ENCODE assay signal across 18 cellular contexts in the genomic region with DNA sequence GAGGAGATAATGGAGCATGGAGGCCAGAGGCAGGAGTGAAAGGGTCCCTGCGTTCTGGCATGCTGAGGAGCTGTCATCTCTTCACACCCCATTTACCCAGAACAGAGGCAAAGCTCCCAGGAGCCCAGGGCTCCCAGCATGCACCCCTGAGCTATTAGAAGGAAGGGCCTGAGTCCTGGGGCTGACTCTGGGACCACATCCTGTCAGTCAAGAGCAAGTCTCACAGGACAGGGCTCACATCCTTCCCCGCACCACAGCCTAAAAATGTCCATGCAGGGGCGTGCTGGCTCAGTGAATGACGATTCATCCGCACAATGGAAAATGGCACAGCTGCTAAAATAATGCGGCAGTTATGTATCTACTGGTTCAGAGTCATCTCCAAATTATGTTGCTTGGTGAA. TPM values are rescaled to one million over a fixed set of nuclear protein-coding genes. Genes with fewer than 3 reads are reported as not detected.
DNase-seq lines count a peak whose midpoint lies in the region; ATAC-seq, FAIRE-seq and TF ChIP-seq lines count a peak whose summit lies in the region.
"Had no signal": no experiment of that assay in that cellular context is flagged by ENCODE, and none has a peak within 500 bp of the region (broad histone marks: within the 10 kb centered on the region; RNA-seq: fewer than 3 reads in every experiment).

No MANE protein-coding gene starts in this region.

- ATAC-seq in GM19043 (IDR thresholded peaks at IDR 0.05; ENCODE audit: low read depth, unreplicated experiment) (peak; percentile 71), HG03432 (IDR thresholded peaks at IDR 0.05; ENCODE audit: unreplicated experiment) (peak; percentile 51), K562 (no peak)
- ATAC-seq: right lobe of liver had no signal

- no TSS peak for BruUV-seq in K562 (replicated peaks; lab: Mats Ljungman, UMichigan)

- intact Hi-C loops in K562 (cut with micrococcal nuclease) = no loop called here

- H3K4me2 ChIP-seq in K562 (ENCODE audit: insufficient read depth, low read length) = no peak overlapping the region

- DNase-seq in K562 (ENCODE audit: extremely low read depth in 1 of 4, low spot score in 3 of 4) = no peak
- DNase-seq in retina = peak; percentile 87
- no peak for DNase-seq in activated naive CD4-positive, alpha-beta T cell treated with anti-CD3 and anti-CD28 coated beads, Interleukin-2, amount 50 U/mL, for 16 hours
- DNase-seq in stimulated activated CD4-positive, alpha-beta T cell treated with anti-CD3 and anti-CD28 coated beads, Interleukin-15, amount 100 ng/mL, for 24 hours = no peak
- DNase-seq in NCI-H2196 treated with DMSO at 0.1 percent for 48 hours (lab: John Stamatoyannopoulos, UW; ENCODE audit: unreplicated experiment) = no peak
- DNase-seq: activated CD4-positive, alpha-beta memory T cell treated with anti-CD3 and anti-CD28 coated beads, Interleukin-2, amount 10 ng/mL, durations not matched to agents 7 days and 5 days; activated effector memory CD4-positive, alpha-beta T cell treated with Interleukin-2 at 50 U/mL for 16 hours; CD4-positive, alpha-beta memory T cell; KG1; NCI-H1930; right lobe of liver; stomach had no signal

- no peak for TF ChIP-seq EP300 in K562 (IDR thresholded peaks at IDR 0.05; ENCODE audit: low read length)

- H3K4me3 ChIP-seq in K562 = no peak overlapping the region
- H3K4me3 ChIP-seq: right lobe of liver, SJCRH30, stomach had no signal

- TF ChIP-seq POLR2A in K562 (conservative IDR thresholded peaks at IDR 0.05) = no peak

- H3K36me3 ChIP-seq in K562 (ENCODE audit: control insufficient read depth, insufficient read depth, low read length) = no peaks in the 10 kb centered on the region
- H3K36me3 ChIP-seq: right lobe of liver, SJCRH30, stomach had no signal

- no peak overlapping the region for H2AFZ ChIP-seq in K562 (ENCODE audit: low read depth, low read length)

- peak in 1 of 2 experiments; percentile 23; a peak in 2 of 4 replicates for TF ChIP-seq RAD21 in K562 (CRISPR knock-in tag; conservative IDR thresholded peaks at IDR 0.05 in 1 of 2, IDR thresholded peaks at IDR 0.05 in 1 of 2)

- no peaks in the 10 kb centered on the region for H3K9me3 ChIP-seq in K562 (replicated peaks; ENCODE audit: control insufficient read depth, insufficient read depth, low read depth, low read length)
- H3K9me3 ChIP-seq: right lobe of liver, SJCRH30, stomach had no signal

- WGBS in K562 (ENCODE audit: insufficient coverage, low coverage, missing lambda C conversion rate) = 4% methylated on average over 6 of the region's 6 CpGs

- no peaks in the 10 kb centered on the region for H3K79me2 ChIP-seq in K562 (ENCODE audit: control insufficient read depth, insufficient read depth, low read length)

- peaks cover 19 to 44% of the 10 kb centered on the region in 2 experiments for H3K27me3 ChIP-seq in K562 (ENCODE audit: control insufficient read depth in 2 of 2, insufficient read depth in 2 of 2, low read length in 2 of 2)
- H3K27me3 ChIP-seq: right lobe of liver, stomach had no signal

- no peak for FAIRE-seq in K562 (lab: Jason Lieb, UNC)
- FAIRE-seq: endometrium, kidney had no signal

- POLR2A ChIA-PET in K562 (lab: Yijun Ruan, JAX) = interaction anchor here (0.6 to 1.0 kb wide), 3 partner anchors 12 to 159 kb away, joined by 3 to 6 read pairs (median 5); no protein-coding TSS in a partner anchor

- TF ChIP-seq CTCF in K562 (IDR thresholded peaks at IDR 0.05 in 2 of 3, conservative IDR thresholded peaks at IDR 0.05 in 1 of 3; ENCODE audit: insufficient read depth in 2 of 3, low read depth in 1 of 3, low read length in 3 of 3) = no peak

- H3K9me1 ChIP-seq in K562 (ENCODE audit: control insufficient read depth, insufficient read depth, low read length) = no peaks in the 10 kb centered on the region

- CTCF ChIA-PET in K562 (lab: Yijun Ruan, JAX; ENCODE audit: low intra/inter-chr PET ratio) = no interaction called here

- H3K27ac ChIP-seq in K562 (ENCODE audit: extremely low read depth, low read depth, low read length) = no peak overlapping the region
- H3K27ac ChIP-seq: right lobe of liver, SJCRH30, stomach had no signal

- in situ Hi-C loops in K562 (cut with MboI) = no loop called here

- no peaks in the 10 kb centered on the region for H3K4me1 ChIP-seq in K562 (replicated peaks in 1 of 2; ENCODE audit: control insufficient read depth in 2 of 2, insufficient read depth in 2 of 2, low read length in 2 of 2)
- H3K4me1 ChIP-seq: right lobe of liver had no signal

- H4K20me1 ChIP-seq in K562 (replicated peaks; ENCODE audit: control insufficient read depth, insufficient read depth, low read length) = peaks cover 5% of the 10 kb centered on the region; the same call in 1 of the 2 replicates

- H3K9ac ChIP-seq in K562 (ENCODE audit: insufficient read depth in 1 of 2, low read depth in 2 of 2, low read length in 2 of 2) = no peak overlapping the region

TF ChIP-seq in K562, 482 proteins besides CTCF, POLR2A, EP300 and RAD21:
- TF ChIP-seq POU5F1 (IDR thresholded peaks at IDR 0.05; ENCODE audit: borderline replicate concordance, low read depth, low read length, partially characterized antibody) = no peak
- TF ChIP-seq, protein P1, sequence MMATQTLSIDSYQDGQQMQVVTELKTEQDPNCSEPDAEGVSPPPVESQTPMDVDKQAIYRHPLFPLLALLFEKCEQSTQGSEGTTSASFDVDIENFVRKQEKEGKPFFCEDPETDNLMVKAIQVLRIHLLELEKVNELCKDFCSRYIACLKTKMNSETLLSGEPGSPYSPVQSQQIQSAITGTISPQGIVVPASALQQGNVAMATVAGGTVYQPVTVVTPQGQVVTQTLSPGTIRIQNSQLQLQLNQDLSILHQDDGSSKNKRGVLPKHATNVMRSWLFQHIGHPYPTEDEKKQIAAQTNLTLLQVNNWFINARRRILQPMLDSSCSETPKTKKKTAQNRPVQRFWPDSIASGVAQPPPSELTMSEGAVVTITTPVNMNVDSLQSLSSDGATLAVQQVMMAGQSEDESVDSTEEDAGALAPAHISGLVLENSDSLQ (IDR thresholded peaks at IDR 0.05) = peak; percentile 31; the same call in 1 of the 2 replicates

RNA-seq across cellular contexts. Expression of a gene that starts 31.4 kb away (rescaled TPM):
- total RNA-seq in K562 (2011; cell fraction: chromatin; rRNA removed; ENCODE audit: low replicate concordance) = 0.19 TPM in 1 of 2 replicates, not detected in the other
- total RNA-seq in K562 (2011; cell fraction: nucleolus; rRNA removed) = 0.17 TPM in 1 of 2 replicates, not detected in the other
- 0.07 TPM in 1 of 2 replicates, not detected in the other for total RNA-seq in K562 (2011; cell fraction: nucleoplasm; rRNA removed)
- 0.18 TPM in 1 of 2 replicates, not detected in the other for total RNA-seq in K562 (2014; rRNA removed)
- total RNA-seq in K562 (2014; rRNA removed; fragmentation: Illumina TruSeq; extraction: Trizol) = not detected in 2 replicates
- 0.04 TPM in 2 replicates for total RNA-seq in K562 (2015; rRNA removed; fragmentation: Illumina TruSeq; extraction: Trizol)
- 0.13 TPM in 1 of 2 replicates, not detected in the other for total RNA-seq in K562 (2021)
- polyA plus RNA-seq in K562 (2011; rRNA removed) = not detected in 2 replicates
- polyA plus RNA-seq in K562 (2011; cell fraction: cytosol; rRNA removed) = not detected in 2 replicates
- polyA plus RNA-seq in K562 (2011; cell fraction: nucleus; rRNA removed) = 0.11 TPM in 2 replicates
- 0.05 and 0.24 TPM in 2 replicates for polyA plus RNA-seq in K562 (2012)
- 0.10 TPM in 1 of 2 replicates, not detected in the other for polyA plus RNA-seq in K562 (2014; fragmentation: Illumina TruSeq; extraction: Trizol)
- polyA plus RNA-seq in K562 (2014; fragmentation: Nextera tagmentation; extraction: Ambion mirVana) = not detected
- polyA plus RNA-seq in K562 (2014; rRNA removed) = 0.01 and 0.28 TPM in 2 replicates
- polyA minus RNA-seq in K562 (2011; rRNA and poly(A)+ RNA removed) = not detected in 2 replicates
- not detected in 2 replicates for polyA minus RNA-seq in K562 (2011; cell fraction: cytosol; rRNA and poly(A)+ RNA removed)
- 0.22 TPM in 1 of 2 replicates, not detected in the other for polyA minus RNA-seq in K562 (2011; cell fraction: nucleus; rRNA and poly(A)+ RNA removed)
- total RNA-seq: activated CD4-positive, alpha-beta memory T cell treated with anti-CD3 and anti-CD28 coated beads, Interleukin-2, amount 10 ng/mL, durations not matched to agents 7 days and 5 days; CD4-positive, alpha-beta memory T cell; glomerular endothelial cell had no signal
- polyA plus RNA-seq: CD4-positive, alpha-beta memory T cell had no signal

RNA-seq across cellular contexts. Expression of a gene that starts 44.6 kb away (rescaled TPM):
- not detected in 2 replicates for total RNA-seq in K562 (2011; cell fraction: chromatin; rRNA removed; ENCODE audit: low replicate concordance)
- total RNA-seq in K562 (2011; cell fraction: nucleolus; rRNA removed) = 0.26 TPM in 1 of 2 replicates, not detected in the other
- not detected in 2 replicates for total RNA-seq in K562 (2011; cell fraction: nucleoplasm; rRNA removed)
- total RNA-seq in K562 (2014; rRNA removed) (0.12 TPM in 1 of 2 replicates, not detected in the other), K562 (2014; rRNA removed; fragmentation: Illumina TruSeq; extraction: Trizol) (not detected in 2 replicates), K562 (2015; rRNA removed; fragmentation: Illumina TruSeq; extraction: Trizol) (not detected in 2 replicates), K562 (2021) (0.04 TPM in 2 replicates)
- polyA plus RNA-seq in K562 (2011; rRNA removed) (0.07 TPM in 1 of 2 replicates, not detected in the other), K562 (2014; fragmentation: Illumina TruSeq; extraction: Trizol) (not detected in 2 replicates), K562 (2014; fragmentation: Nextera tagmentation; extraction: Ambion mirVana) (not detected), K562 (2014; rRNA removed) (not detected in 2 replicates)
- 0.16 TPM in 1 of 2 replicates, not detected in the other for polyA plus RNA-seq in K562 (2011; cell fraction: cytosol; rRNA removed)
- not detected in 2 replicates for polyA plus RNA-seq in K562 (2011; cell fraction: nucleus; rRNA removed)
- polyA plus RNA-seq in K562 (2012) = 0.08 TPM in 1 of 2 replicates, not detected in the other
- polyA minus RNA-seq in K562 (2011; rRNA and poly(A)+ RNA removed) = not detected in 2 replicates
- not detected in 2 replicates for polyA minus RNA-seq in K562 (2011; cell fraction: cytosol; rRNA and poly(A)+ RNA removed)
- polyA minus RNA-seq in K562 (2011; cell fraction: nucleus; rRNA and poly(A)+ RNA removed) = not detected in 2 replicates
- total RNA-seq: activated CD4-positive, alpha-beta memory T cell treated with anti-CD3 and anti-CD28 coated beads, Interleukin-2, amount 10 ng/mL, durations not matched to agents 7 days and 5 days; CD4-positive, alpha-beta memory T cell had no signal
- polyA plus RNA-seq: CD4-positive, alpha-beta memory T cell had no signal
